ENCODE assay signal across 8 cellular contexts in genomic region chr1:89519779-89520358, GRCh38. TPM values are rescaled to one million over a fixed set of nuclear protein-coding genes. Genes with fewer than 3 reads are reported as not detected.
A peak's percentile ranks its signal among the peaks of the same experiment; 100 is the strongest.
DNase-seq lines count a peak whose midpoint lies in the region; ATAC-seq lines count a peak whose summit lies in the region.

No MANE protein-coding gene starts in this region.

- peak; percentile 45 to 62 (median 53) for DNase-seq in CD4-positive, alpha-beta memory T cell
- DNase-seq in SKM-1 (lab: John Stamatoyannopoulos, UW; ENCODE audit: unreplicated experiment) = peak; percentile 62
- DNase-seq in central memory CD8-positive, alpha-beta T cell (ENCODE audit: low spot score in 2 of 2) = no peak
- peak; percentile 52 for DNase-seq in naive B cell
- DNase-seq in GM19240 (ENCODE audit: insufficient read length, low spot score) = no peak

- H3K27ac Mint-ChIP-seq in CD4-positive, alpha-beta memory T cell = no peak overlapping the region
- H3K27ac Mint-ChIP-seq in central memory CD8-positive, alpha-beta T cell (ENCODE audit: low read depth) = no peak overlapping the region
- H3K27ac Mint-ChIP-seq in naive B cell = no peak overlapping the region

- no peak overlapping the region for H3K4me3 ChIP-seq in CD4-positive, alpha-beta memory T cell (ENCODE audit: low read length in 2 of 2)

- H3K36me3 ChIP-seq in CD4-positive, alpha-beta memory T cell (ENCODE audit: insufficient read depth, low read length) = no peaks in the 10 kb centered on the region

- H3K4me1 ChIP-seq in CD4-positive, alpha-beta memory T cell (ENCODE audit: insufficient read depth, low read length) = peaks cover 11% of the 10 kb centered on the region

- intact Hi-C loops in CD4-positive, alpha-beta memory T cell (cut with micrococcal nuclease) = loop anchor here (1.0 to 5.0 kb wide), 5 partner anchors 42 to 243 kb away; no protein-coding TSS in a partner anchor

- no peaks in the 10 kb centered on the region for H3K9me3 Mint-ChIP-seq in CD4-positive, alpha-beta memory T cell
- H3K9me3 Mint-ChIP-seq in central memory CD8-positive, alpha-beta T cell = no peaks in the 10 kb centered on the region
- peaks cover 0 to 4% (median 0%) of the 10 kb centered on the region in 7 donors for H3K9me3 Mint-ChIP-seq in naive B cell

- no peaks in the 10 kb centered on the region for H3K27me3 ChIP-seq in CD4-positive, alpha-beta memory T cell (ENCODE audit: insufficient read depth, low read length)

- H3K36me3 Mint-ChIP-seq in CD4-positive, alpha-beta memory T cell = no peaks in the 10 kb centered on the region
- peaks cover 8% of the 10 kb centered on the region for H3K36me3 Mint-ChIP-seq in central memory CD8-positive, alpha-beta T cell (ENCODE audit: insufficient read depth)
- no peaks in the 10 kb centered on the region for H3K36me3 Mint-ChIP-seq in naive B cell

- peaks cover 0 to 1% of the 10 kb centered on the region in 2 donors for H3K27me3 Mint-ChIP-seq in CD4-positive, alpha-beta memory T cell
- H3K27me3 Mint-ChIP-seq in central memory CD8-positive, alpha-beta T cell = peaks cover 5% of the 10 kb centered on the region
- H3K27me3 Mint-ChIP-seq in naive B cell = peaks cover 0 to 4% (median 0%) of the 10 kb centered on the region in 3 donors

- POLR2A ChIA-PET in CD4-positive, alpha-beta memory T cell (lab: Charles Lee; ENCODE audit: partially characterized antibody) = interaction anchor here (0.6 kb wide), 1 partner anchor 10 kb away, joined by 3 read pairs; no protein-coding TSS in a partner anchor

- ATAC-seq in GM18867 (IDR thresholded peaks at IDR 0.05; ENCODE audit: unreplicated experiment) (peak; percentile 64), HG03442 (IDR thresholded peaks at IDR 0.05; ENCODE audit: unreplicated experiment) (peak; percentile 38), naive B cell (ENCODE audit: low read depth in 2 of 2) (peak; percentile 34 to 41), GM21737 (IDR thresholded peaks at IDR 0.05; ENCODE audit: unreplicated experiment) (no peak)
- peak; percentile 26 for ATAC-seq in central memory CD8-positive, alpha-beta T cell (replicated peaks; ENCODE audit: extremely low read depth, poor library complexity, severe bottlenecking)

- no peak overlapping the region for H3K27ac ChIP-seq in CD4-positive, alpha-beta memory T cell (ENCODE audit: low read depth, low read length)

- no peaks in the 10 kb centered on the region for H3K9me3 ChIP-seq in CD4-positive, alpha-beta memory T cell (ENCODE audit: control insufficient read depth in 1 of 2, low read length in 2 of 2)

- peaks cover 5 to 13% (median 8%) of the 10 kb centered on the region in 4 donors for H3K4me1 Mint-ChIP-seq in CD4-positive, alpha-beta memory T cell
- peaks cover 7% of the 10 kb centered on the region for H3K4me1 Mint-ChIP-seq in central memory CD8-positive, alpha-beta T cell
- peaks cover 6 to 11% (median 9%) of the 10 kb centered on the region in 3 donors for H3K4me1 Mint-ChIP-seq in naive B cell

- no peak overlapping the region for H3K4me3 Mint-ChIP-seq in CD4-positive, alpha-beta memory T cell
- no peak overlapping the region for H3K4me3 Mint-ChIP-seq in central memory CD8-positive, alpha-beta T cell
- no peak overlapping the region for H3K4me3 Mint-ChIP-seq in naive B cell

- CTCF ChIA-PET in CD4-positive, alpha-beta memory T cell (lab: Charles Lee; ENCODE audit: partially characterized antibody) = interaction anchor here (0.7 to 5.4 kb wide), 19 partner anchors 9 to 271 kb away, joined by 3 to 53 read pairs (median 5); partner anchors contain the start of gene LRRC8C

RNA-seq across cellular contexts. Expression of gene LRRC8B, which starts 4.8 kb away (rescaled TPM):
- total RNA-seq in CD4-positive, alpha-beta memory T cell = 10 to 100 TPM; 15.6 to 18.1 TPM
- polyA plus RNA-seq in CD4-positive, alpha-beta memory T cell = 10 to 100 TPM; 15.0 to 18.0 TPM
- 10 to 100 TPM in 2 of 6 donors, 1 to 10 TPM in 4; 5.3 to 11.7 (median 9.6) TPM for polyA plus RNA-seq in naive B cell (ENCODE audit: low read depth in 6 of 6)

Comparison
In these comparisons a context has a peak if more than half of its experiments do, and no peak if none do; other contexts are left out.
1. DNase-seq: peak in CD4-positive, alpha-beta memory T cell (5 of 5), SKM-1 (single experiment) and naive B cell (single experiment); none in central memory CD8-positive, alpha-beta T cell (0 of 2) and GM19240 (single experiment).